Comparison of ENCODE assay signal across 8 cellular contexts in genomic region chr16:30948087-30948955, GRCh38. TPM values are rescaled to one million over a fixed set of nuclear protein-coding genes. Genes with fewer than 3 reads are reported as not detected.
DNase-seq lines count a peak whose midpoint lies in the region; ATAC-seq and TF ChIP-seq lines count a peak whose summit lies in the region.

No MANE protein-coding gene starts in this region.

- H3K4me1 ChIP-seq in Karpas-422 (ENCODE audit: low read length): peaks cover 23% of the 10 kb centered on the region
- peaks cover 21% of the 10 kb centered on the region for H3K4me1 ChIP-seq in fibroblast of lung (ENCODE audit: control insufficient read depth, extremely low read depth, insufficient read depth, low read length)
- H3K4me1 ChIP-seq in mucosa of stomach (ENCODE audit: control insufficient read depth, insufficient read depth, low read length): peaks cover 14% of the 10 kb centered on the region
- H3K4me1 ChIP-seq in upper lobe of right lung: peaks cover 21% of the 10 kb centered on the region

- peak; percentile 94 for DNase-seq in AG09319 (ENCODE audit: extremely low read depth, low read depth)
- peak; percentile 59 for DNase-seq in GM13977 (ENCODE audit: low spot score)
- DNase-seq in Karpas-422: peak; percentile 86
- DNase-seq in fibroblast of lung (ENCODE audit: low read depth in 2 of 2): peak; percentile 98 to 99
- peak; percentile 87 for DNase-seq in upper lobe of right lung
- no peak for DNase-seq in activated gamma-delta T cell (lab: John Stamatoyannopoulos, UW)

- peak; percentile 65 for ATAC-seq in upper lobe of right lung

- H3K9me3 ChIP-seq in Karpas-422 (ENCODE audit: low read length) (no peaks in the 10 kb centered on the region), fibroblast of lung (ENCODE audit: control insufficient read depth, insufficient read depth, low read depth, low read length) (no peaks in the 10 kb centered on the region), mucosa of stomach (ENCODE audit: control insufficient read depth, low read length) (no peaks in the 10 kb centered on the region), upper lobe of right lung (no peaks in the 10 kb centered on the region)

- H3K9ac ChIP-seq in Karpas-422 (ENCODE audit: low read length) (peak overlapping the region; percentile 98), fibroblast of lung (ENCODE audit: insufficient read depth, low read length) (peak overlapping the region; percentile 76), mucosa of stomach (ENCODE audit: low read length) (peak overlapping the region; percentile 82)

- H4K20me1 ChIP-seq in Karpas-422 (ENCODE audit: insufficient read depth, low read depth, low read length): no peaks in the 10 kb centered on the region
- no peaks in the 10 kb centered on the region for H4K20me1 ChIP-seq in fibroblast of lung (ENCODE audit: control insufficient read depth, extremely low read depth, insufficient read depth, low read length)

- peak overlapping the region; percentile 82 for H3K27ac ChIP-seq in Karpas-422 (ENCODE audit: low read length)
- H3K27ac ChIP-seq in fibroblast of lung (ENCODE audit: insufficient read depth, low read length): peak overlapping the region; percentile 85
- peak overlapping the region; percentile 85 for H3K27ac ChIP-seq in upper lobe of right lung

- H3K4me2 ChIP-seq in Karpas-422 (ENCODE audit: low read depth, low read length, poor library complexity, severe bottlenecking) (peak overlapping the region; percentile 98), fibroblast of lung (ENCODE audit: extremely low read depth, insufficient read depth, low read length) (peak overlapping the region; percentile 55)

- H3K9me2 ChIP-seq in Karpas-422 (replicated peaks; ENCODE audit: insufficient read depth, low read length): no peaks in the 10 kb centered on the region

- in situ Hi-C loops in GM13977 (cut with MboI; ENCODE audit: low pct_unique_long_range_greater_than_20kb, low sequenced_read_pairs, unreplicated experiment): no loop called here

- intact Hi-C loops in upper lobe of right lung (cut with DNase I): no loop called here

- H3K36me3 ChIP-seq in Karpas-422 (ENCODE audit: insufficient read depth, low read length): peaks cover 8% of the 10 kb centered on the region
- H3K36me3 ChIP-seq in fibroblast of lung (ENCODE audit: control insufficient read depth, insufficient read depth, low read length): peaks cover 13% of the 10 kb centered on the region
- H3K36me3 ChIP-seq in mucosa of stomach (ENCODE audit: control insufficient read depth, insufficient read depth, low read length): no peaks in the 10 kb centered on the region
- no peaks in the 10 kb centered on the region for H3K36me3 ChIP-seq in upper lobe of right lung

- H3K79me2 ChIP-seq in Karpas-422 (ENCODE audit: low read length): peaks cover 10% of the 10 kb centered on the region
- peaks cover 8% of the 10 kb centered on the region for H3K79me2 ChIP-seq in fibroblast of lung (ENCODE audit: control insufficient read depth, insufficient read depth, low read length)

- peak overlapping the region; percentile 77; the same call in 1 of the 2 replicates for H2AFZ ChIP-seq in Karpas-422 (ENCODE audit: low read length)
- no peak overlapping the region for H2AFZ ChIP-seq in fibroblast of lung (ENCODE audit: low read length)

- TF ChIP-seq CTCF in AG09319 (IDR thresholded peaks at IDR 0.05; ENCODE audit: low read depth, low read length) (no peak), GM13977 (IDR thresholded peaks at IDR 0.05; ENCODE audit: extremely low read depth, insufficient read depth, missing control alignments) (no peak), WI38 (IDR thresholded peaks at IDR 0.05; ENCODE audit: low read depth, low read length) (no peak), fibroblast of lung (conservative IDR thresholded peaks at IDR 0.05 in 1 of 2, IDR thresholded peaks at IDR 0.05 in 1 of 2; ENCODE audit: low read depth in 1 of 2, low read length in 2 of 2) (no peak), upper lobe of right lung (IDR thresholded peaks at IDR 0.05) (no peak)

- H3K27me3 ChIP-seq in Karpas-422 (ENCODE audit: low read length) (no peaks in the 10 kb centered on the region), fibroblast of lung (ENCODE audit: control insufficient read depth, insufficient read depth, low read length) (no peaks in the 10 kb centered on the region), mucosa of stomach (ENCODE audit: control insufficient read depth, insufficient read depth, low read length) (no peaks in the 10 kb centered on the region), upper lobe of right lung (no peaks in the 10 kb centered on the region)

- H3K4me3 ChIP-seq in Karpas-422 (ENCODE audit: low read length) (peak overlapping the region; percentile 76), WI38 (ENCODE audit: low read depth, low read length) (peak overlapping the region; percentile 79), fibroblast of lung (replicated peaks in 1 of 4; ENCODE audit: control extremely low read depth in 1 of 4, insufficient read depth in 1 of 4, low read depth in 3 of 4, low read length in 4 of 4) (peak overlapping the region; percentile 43 to 89 (median 82)), mucosa of stomach (ENCODE audit: low read length) (peak overlapping the region; percentile 42), upper lobe of right lung (peak overlapping the region; percentile 81)

RNA-seq across cellular contexts. Expression of gene ORAI3, which starts 0.5 kb away (rescaled TPM):
- total RNA-seq in Karpas-422 (2014; rRNA removed; shearing (Covaris generic); ENCODE audit: low replicate concordance): 34.0 and 60.7 TPM in 2 replicates
- total RNA-seq in fibroblast of lung (44.2 and 74.1 TPM in 2 replicates), upper lobe of right lung (19.5 TPM)
- 24.6 and 41.1 TPM in 2 replicates for polyA plus RNA-seq in fibroblast of lung
- polyA plus RNA-seq in fibroblast of lung (2012): 19.0 and 29.7 TPM in 2 replicates
- 35.2 and 72.6 TPM in 2 replicates for polyA minus RNA-seq in fibroblast of lung (ENCODE audit: low replicate concordance)

RNA-seq across cellular contexts. Expression of gene SETD1A, which starts 9.2 kb away (rescaled TPM):
- 3.8 and 4.3 TPM in 2 replicates for total RNA-seq in Karpas-422 (2014; rRNA removed; shearing (Covaris generic); ENCODE audit: low replicate concordance)
- total RNA-seq in fibroblast of lung: 1.5 and 3.5 TPM in 2 replicates
- polyA plus RNA-seq in fibroblast of lung: 1.4 and 2.3 TPM in 2 replicates
- polyA plus RNA-seq in fibroblast of lung (2012): 9.6 and 10.0 TPM in 2 replicates
- polyA minus RNA-seq in fibroblast of lung (ENCODE audit: low replicate concordance): 7.0 and 16.1 TPM in 2 replicates
- total RNA-seq in upper lobe of right lung: 18.6 TPM

RNA-seq across cellular contexts. Expression of gene FBXL19, which starts 24.9 kb away (rescaled TPM):
- 24.5 and 59.5 TPM in 2 replicates for total RNA-seq in Karpas-422 (2014; rRNA removed; shearing (Covaris generic); ENCODE audit: low replicate concordance)
- total RNA-seq in fibroblast of lung (13.1 and 14.5 TPM in 2 replicates), upper lobe of right lung (13.4 TPM)
- polyA plus RNA-seq in fibroblast of lung: 3.1 and 3.9 TPM in 2 replicates
- 9.6 and 12.5 TPM in 2 replicates for polyA plus RNA-seq in fibroblast of lung (2012)
- polyA minus RNA-seq in fibroblast of lung (ENCODE audit: low replicate concordance): 6.6 and 7.8 TPM in 2 replicates

RNA-seq across cellular contexts. Expression of gene HSD3B7, which starts 36.7 kb away (rescaled TPM):
- total RNA-seq in Karpas-422 (2014; rRNA removed; shearing (Covaris generic); ENCODE audit: low replicate concordance): 0.65 and 2.7 TPM in 2 replicates
- total RNA-seq in fibroblast of lung: 32.9 and 47.9 TPM in 2 replicates
- 13.2 and 15.9 TPM in 2 replicates for polyA plus RNA-seq in fibroblast of lung
- polyA plus RNA-seq in fibroblast of lung (2012): 15.9 and 22.1 TPM in 2 replicates
- 54.4 and 72.1 TPM in 2 replicates for polyA minus RNA-seq in fibroblast of lung (ENCODE audit: low replicate concordance)
- 30.4 TPM for total RNA-seq in upper lobe of right lung

RNA-seq across cellular contexts. Expression of gene CTF1, which starts 51.9 kb away (rescaled TPM):
- total RNA-seq in Karpas-422 (2014; rRNA removed; shearing (Covaris generic); ENCODE audit: low replicate concordance): 0.94 and 1.1 TPM in 2 replicates
- total RNA-seq in fibroblast of lung: 1.8 and 5.3 TPM in 2 replicates
- 8.8 and 9.8 TPM in 2 replicates for polyA plus RNA-seq in fibroblast of lung
- polyA plus RNA-seq in fibroblast of lung (2012): 9.3 and 10.5 TPM in 2 replicates
- 19.1 and 31.8 TPM in 2 replicates for polyA minus RNA-seq in fibroblast of lung (ENCODE audit: low replicate concordance)
- 9.3 TPM for total RNA-seq in upper lobe of right lung
